In the genomic region with DNA sequence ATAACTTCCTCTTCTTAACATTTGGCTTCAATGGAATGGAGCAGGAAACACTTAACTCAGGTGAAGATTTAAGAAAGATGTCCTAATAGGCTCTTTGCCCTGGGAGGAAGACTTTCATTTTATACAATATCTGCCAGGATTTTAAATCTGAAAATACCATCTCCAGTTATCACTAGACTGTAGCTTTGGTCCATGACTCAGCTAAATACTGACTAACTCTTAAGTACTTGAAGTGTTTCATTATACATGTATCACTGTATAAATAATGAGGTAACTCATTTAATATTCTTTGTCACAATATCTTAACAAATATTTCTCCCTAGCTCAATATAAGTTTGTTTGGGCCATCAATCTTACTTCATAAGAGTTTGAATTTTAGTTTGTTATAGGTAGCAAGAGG, we compare ENCODE assay signal across 1 cellular context.
TF ChIP-seq lines count a peak whose summit lies in the region.

No MANE protein-coding gene starts in this region.

TF ChIP-seq in IMR-90, 13 proteins besides CTCF, POLR2A, EP300 and RAD21 (continued from another document):
- TF ChIP-seq, protein P1, sequence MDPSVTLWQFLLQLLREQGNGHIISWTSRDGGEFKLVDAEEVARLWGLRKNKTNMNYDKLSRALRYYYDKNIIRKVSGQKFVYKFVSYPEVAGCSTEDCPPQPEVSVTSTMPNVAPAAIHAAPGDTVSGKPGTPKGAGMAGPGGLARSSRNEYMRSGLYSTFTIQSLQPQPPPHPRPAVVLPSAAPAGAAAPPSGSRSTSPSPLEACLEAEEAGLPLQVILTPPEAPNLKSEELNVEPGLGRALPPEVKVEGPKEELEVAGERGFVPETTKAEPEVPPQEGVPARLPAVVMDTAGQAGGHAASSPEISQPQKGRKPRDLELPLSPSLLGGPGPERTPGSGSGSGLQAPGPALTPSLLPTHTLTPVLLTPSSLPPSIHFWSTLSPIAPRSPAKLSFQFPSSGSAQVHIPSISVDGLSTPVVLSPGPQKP (IDR thresholded peaks at IDR 0.05; ENCODE audit: borderline replicate concordance, low read depth, low read length) = no peak
- no peak for TF ChIP-seq MAZ (IDR thresholded peaks at IDR 0.05; ENCODE audit: borderline replicate concordance, low read depth, low read length)
- TF ChIP-seq SMC3 (IDR thresholded peaks at IDR 0.05; ENCODE audit: low read depth, low read length) = no peak
